18 cellular contexts compared by ENCODE assay signal in the genomic region with DNA sequence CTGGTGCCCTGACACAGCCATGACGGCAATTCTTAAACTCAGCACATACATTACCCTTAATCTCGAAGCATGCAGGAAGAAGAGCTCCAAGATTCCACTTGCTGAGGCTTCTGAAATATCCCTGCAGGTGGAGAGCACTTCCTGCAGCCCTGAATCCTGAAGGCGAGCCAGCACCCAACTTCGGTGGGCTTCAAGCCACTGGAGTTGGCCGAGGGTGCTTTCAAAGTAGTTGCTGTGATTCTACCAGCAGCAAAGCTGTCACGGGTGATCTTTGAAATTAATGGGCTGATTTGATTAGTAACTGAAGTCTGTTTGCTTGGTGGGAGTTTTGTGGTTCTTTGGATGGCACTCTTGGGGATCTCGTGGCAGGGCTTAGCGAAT.
"Had no signal": no experiment of that assay in that cellular context is flagged by ENCODE, and none has a peak within 500 bp of the region (broad histone marks: within the 10 kb centered on the region; RNA-seq: fewer than 3 reads in every experiment).

No MANE protein-coding gene starts in this region.

- H3K36me3 Mint-ChIP-seq: activated CD4-positive, alpha-beta memory T cell treated with anti-CD3 and anti-CD28 coated beads for 36 hours; naive B cell had no signal

- ATAC-seq: effector memory CD8-positive, alpha-beta T cell; gastrocnemius medialis; heart right ventricle; SK-N-SH treated with all-trans-retinoic acid at 6 μM for 48 hours had no signal

- H3K27me3 Mint-ChIP-seq: activated CD4-positive, alpha-beta memory T cell treated with anti-CD3 and anti-CD28 coated beads for 36 hours; effector memory CD8-positive, alpha-beta T cell; naive B cell; stimulated activated naive CD8-positive, alpha-beta T cell treated with anti-CD3 and anti-CD28 coated beads, Interleukin-15, Interleukin-2, amounts not matched to agents 100 ng/mL and 50 ng/mL, for 24 hours had no signal

- H3K27me3 ChIP-seq: gastrocnemius medialis, heart right ventricle, uterus had no signal

- DNase-seq: activated CD4-positive, alpha-beta memory T cell treated with anti-CD3 and anti-CD28 coated beads for 36 hours; activated CD4-positive, CD25-positive, alpha-beta regulatory T cell treated with anti-CD3 and anti-CD28 coated beads, Interleukin-2, amount 50 U/mL, for 72 hours; caudate nucleus; effector memory CD8-positive, alpha-beta T cell; gastrocnemius medialis; heart right ventricle; left ventricle myocardium inferior; naive B cell; nucleus accumbens; stimulated activated CD4-positive, alpha-beta T cell treated with anti-CD3 and anti-CD28 coated beads, Interleukin-4, amount 100 ng/mL, for 1 hour; stimulated activated CD8-positive, alpha-beta memory T cell treated with anti-CD3 and anti-CD28 coated beads, Interleukin-4, amount 100 ng/mL, for 48 hours; T-helper 2 cell; uterus had no signal

- H3K4me3 Mint-ChIP-seq: activated CD4-positive, alpha-beta memory T cell treated with anti-CD3 and anti-CD28 coated beads for 36 hours; effector memory CD8-positive, alpha-beta T cell; naive B cell; stimulated activated naive CD8-positive, alpha-beta T cell treated with anti-CD3 and anti-CD28 coated beads, Interleukin-15, Interleukin-2, amounts not matched to agents 100 ng/mL and 50 ng/mL, for 24 hours had no signal

- H3K27ac ChIP-seq: epithelial cell of prostate, gastrocnemius medialis, left ventricle myocardium inferior had no signal

- H3K9me3 Mint-ChIP-seq: activated CD4-positive, alpha-beta memory T cell treated with anti-CD3 and anti-CD28 coated beads for 36 hours; effector memory CD8-positive, alpha-beta T cell; naive B cell; stimulated activated naive CD8-positive, alpha-beta T cell treated with anti-CD3 and anti-CD28 coated beads, Interleukin-15, Interleukin-2, amounts not matched to agents 100 ng/mL and 50 ng/mL, for 24 hours had no signal

- H3K36me3 ChIP-seq: gastrocnemius medialis, heart right ventricle, left ventricle myocardium inferior, thoracic aorta, uterus had no signal

- H3K9me3 ChIP-seq: gastrocnemius medialis, heart right ventricle, left ventricle myocardium inferior, thoracic aorta, uterus had no signal

- H3K27ac Mint-ChIP-seq: activated CD4-positive, alpha-beta memory T cell treated with anti-CD3 and anti-CD28 coated beads for 36 hours; naive B cell; stimulated activated naive CD8-positive, alpha-beta T cell treated with anti-CD3 and anti-CD28 coated beads, Interleukin-15, Interleukin-2, amounts not matched to agents 100 ng/mL and 50 ng/mL, for 24 hours had no signal

- H3K4me3 ChIP-seq: coronary artery, gastrocnemius medialis, heart right ventricle, left ventricle myocardium inferior, thoracic aorta, uterus had no signal
